In genomic region chr2:74555610-74556103, GRCh38 we compare ENCODE assay signal across 8 cellular contexts. TPM values are rescaled to one million over a fixed set of nuclear protein-coding genes. Genes with fewer than 3 reads are reported as not detected.
DNase-seq lines count a peak whose midpoint lies in the region; ATAC-seq and TF ChIP-seq lines count a peak whose summit lies in the region.

No MANE protein-coding gene starts in this region.

- no peak for DNase-seq in GM12864 (ENCODE audit: low read depth)
- DNase-seq in left ventricle myocardium inferior = no peak
- DNase-seq in kidney glomerular epithelial cell (lab: John Stamatoyannopoulos, UW) = no peak
- DNase-seq in inferior parietal cortex (ENCODE audit: extremely low spot score) = no peak
- no peak for DNase-seq in germinal center (ENCODE audit: low spot score)

- H3K4me1 ChIP-seq in left ventricle myocardium inferior (peaks cover 39% of the 10 kb centered on the region), rectal smooth muscle tissue (ENCODE audit: control insufficient read depth, insufficient read depth, low read length) (no peaks in the 10 kb centered on the region)

- no peaks in the 10 kb centered on the region for H3F3A ChIP-seq in SU-DHL-6 (ENCODE audit: insufficient read depth)

- intact Hi-C loops in left ventricle myocardium inferior (cut with micrococcal nuclease) = no loop called here

- H3K9me2 ChIP-seq in SU-DHL-6 (replicated peaks; ENCODE audit: insufficient read depth, low read length) = no peaks in the 10 kb centered on the region

- H3K36me3 ChIP-seq in SU-DHL-6 (ENCODE audit: low read length) (no peaks in the 10 kb centered on the region), left ventricle myocardium inferior (no peaks in the 10 kb centered on the region), rectal smooth muscle tissue (ENCODE audit: control insufficient read depth, insufficient read depth, low read length) (no peaks in the 10 kb centered on the region)

- TF ChIP-seq CTCF in GM12864 (IDR thresholded peaks at IDR 0.05; ENCODE audit: low read depth, low read length, missing control alignments) (no peak), SU-DHL-6 (IDR thresholded peaks at IDR 0.05; ENCODE audit: insufficient read depth, low read length, poor library complexity, severe bottlenecking) (no peak), left ventricle myocardium inferior (IDR thresholded peaks at IDR 0.05; ENCODE audit: borderline replicate concordance) (no peak)

- H3K9ac ChIP-seq in SU-DHL-6 (ENCODE audit: low read length) (no peak overlapping the region), rectal smooth muscle tissue (ENCODE audit: low read length) (peak overlapping the region; percentile 80)

- peak overlapping the region; percentile 69 for H3K4me2 ChIP-seq in SU-DHL-6 (ENCODE audit: low read depth, low read length, poor library complexity, severe bottlenecking)

- H3K4me3 ChIP-seq in GM12864 (ENCODE audit: low read depth, low read length) = peak overlapping the region; percentile 84
- H3K4me3 ChIP-seq in SU-DHL-6 (ENCODE audit: insufficient read depth, low read length, poor library complexity, severe bottlenecking) = no peak overlapping the region
- peak overlapping the region; percentile 78 for H3K4me3 ChIP-seq in left ventricle myocardium inferior
- peak overlapping the region; percentile 97 for H3K4me3 ChIP-seq in rectal smooth muscle tissue (ENCODE audit: low read length)

- H3K9me3 ChIP-seq in SU-DHL-6 (ENCODE audit: insufficient read depth, low read length) (no peaks in the 10 kb centered on the region), left ventricle myocardium inferior (replicated peaks) (no peaks in the 10 kb centered on the region)

- H3K79me2 ChIP-seq in SU-DHL-6 (ENCODE audit: insufficient read depth, low read length) = no peaks in the 10 kb centered on the region

- H3K27ac ChIP-seq in SU-DHL-6 (ENCODE audit: low read depth, low read length) (no peak overlapping the region), left ventricle myocardium inferior (replicated peaks) (peak overlapping the region; percentile 87), rectal smooth muscle tissue (ENCODE audit: low read depth, low read length) (peak overlapping the region; percentile 57)

- H3K27me3 ChIP-seq in SU-DHL-6 (ENCODE audit: low read length) = no peaks in the 10 kb centered on the region
- H3K27me3 ChIP-seq in left ventricle myocardium inferior (ENCODE audit: low read depth) = peaks cover 35% of the 10 kb centered on the region
- H3K27me3 ChIP-seq in rectal smooth muscle tissue (ENCODE audit: control insufficient read depth, insufficient read depth, low read length) = no peaks in the 10 kb centered on the region

- no peaks in the 10 kb centered on the region for H4K20me1 ChIP-seq in SU-DHL-6 (ENCODE audit: low read depth, low read length)

- no peak for ATAC-seq in HG03139 (IDR thresholded peaks at IDR 0.05; ENCODE audit: unreplicated experiment)

- H2AFZ ChIP-seq in SU-DHL-6 (ENCODE audit: low read depth, low read length, severe bottlenecking) = no peak overlapping the region

RNA-seq across cellular contexts. Expression of gene DOK1, which starts 1.1 kb away (rescaled TPM):
- 4.1 TPM for total RNA-seq in left ventricle myocardium inferior

RNA-seq across cellular contexts. Expression of gene LOXL3, which starts 1.9 kb away (rescaled TPM):
- total RNA-seq in left ventricle myocardium inferior = 4.7 TPM

RNA-seq across cellular contexts. Expression of gene HTRA2, which starts 25.9 kb away (rescaled TPM):
- 26.6 TPM for total RNA-seq in left ventricle myocardium inferior

RNA-seq across cellular contexts. Expression of gene AUP1, which starts 26.2 kb away (rescaled TPM):
- total RNA-seq in left ventricle myocardium inferior = 46.9 TPM

RNA-seq across cellular contexts. Expression of gene DQX1, which starts 29.6 kb away (rescaled TPM):
- 0.11 TPM for total RNA-seq in left ventricle myocardium inferior
